9 cellular contexts compared by ENCODE assay signal in genomic region chr19:52200044-52200443, GRCh38. TPM values are rescaled to one million over a fixed set of nuclear protein-coding genes. Genes with fewer than 3 reads are reported as not detected.
DNase-seq lines count a peak whose midpoint lies in the region; ATAC-seq and TF ChIP-seq lines count a peak whose summit lies in the region.
"Had no signal": no experiment of that assay in that cellular context is flagged by ENCODE, and none has a peak within 500 bp of the region (broad histone marks: within the 10 kb centered on the region; RNA-seq: fewer than 3 reads in every experiment).

No MANE protein-coding gene starts in this region.

- TF ChIP-seq EP300 in tibial nerve (IDR thresholded peaks at IDR 0.05), result peak in 1 of 2 donors; percentile 49

- 59 to 64% methylated on average over 7 of the region's 7 CpGs for WGBS in tibial nerve, 2 donors

- ATAC-seq in lower lobe of right lung, result peak; percentile 27 to 69

- intact Hi-C loops in lower lobe of right lung (cut with DNase I), result no loop called here

- H3K9me3 ChIP-seq in lower lobe of right lung (no peaks in the 10 kb centered on the region), tibial nerve (no peaks in the 10 kb centered on the region)

- TF ChIP-seq POLR2A in NB4 (IDR thresholded peaks at IDR 0.05; ENCODE audit: extremely low read depth, insufficient read length) (no peak), tibial nerve (IDR thresholded peaks at IDR 0.05) (no peak)

- TF ChIP-seq CTCF in NB4 (IDR thresholded peaks at IDR 0.05; ENCODE audit: low read depth, low read length) (no peak), lower lobe of right lung (IDR thresholded peaks at IDR 0.05) (no peak), tibial nerve (IDR thresholded peaks at IDR 0.05) (no peak)

- no peaks in the 10 kb centered on the region for H3K27me3 ChIP-seq in lower lobe of right lung (ENCODE audit: low read depth)
- no peaks in the 10 kb centered on the region for H3K27me3 ChIP-seq in tibial nerve

- H3K4me3 ChIP-seq in NB4 (ENCODE audit: low read depth, low read length) (no peak overlapping the region), lower lobe of right lung (no peak overlapping the region), tibial nerve (no peak overlapping the region)

- DNase-seq in NB4 (ENCODE audit: low read depth) (peak; percentile 17), dedifferentiated amniotic fluid mesenchymal stem cell (ENCODE audit: extremely low spot score) (peak; percentile 30), lower lobe of right lung (no peak), tibial nerve (ENCODE audit: low spot score in 2 of 2) (peak in 1 of 2 donors; percentile 57), DMS79 (lab: John Stamatoyannopoulos, UW) (no peak), NCI-H748 treated with DMSO at 0.1 percent for 48 hours (lab: John Stamatoyannopoulos, UW) (no peak)
- no peak for DNase-seq in activated CD4-positive, alpha-beta T cell treated with anti-CD3 and anti-CD28 coated beads for 48 hours
- DNase-seq: activated naive CD4-positive, alpha-beta T cell treated with Interleukin-2 at 50 U/mL for 16 hours; NCI-H2171 treated with DMSO at 0.1 percent for 48 hours had no signal

- H3K27ac ChIP-seq in lower lobe of right lung (no peak overlapping the region), tibial nerve (peak overlapping the region in 3 of 4 donors; percentile 25 to 77 (median 58))

- H3K4me1 ChIP-seq in lower lobe of right lung (peaks cover 10% of the 10 kb centered on the region), tibial nerve (peaks cover 0 to 73% (median 10%) of the 10 kb centered on the region in 4 donors)

- H3K36me3 ChIP-seq in lower lobe of right lung (peaks cover 97% of the 10 kb centered on the region), tibial nerve (peaks cover 2 to 71% (median 7%) of the 10 kb centered on the region in 3 donors)

RNA-seq across cellular contexts. Expression of gene PPP2R1A, which starts 10.2 kb away (rescaled TPM):
- total RNA-seq in lower lobe of right lung (154 TPM), tibial nerve (100 to 1,000 TPM; 145 to 176 (median 166) TPM)

RNA-seq across cellular contexts. Expression of gene ZNF836, which starts 28.6 kb away (rescaled TPM):
- total RNA-seq in lower lobe of right lung (15.9 TPM), tibial nerve (10 to 100 TPM in 2 of 4 donors, 1 to 10 TPM in 2; 7.1 to 17.1 (median 9.8) TPM)

Comparison
In these comparisons a context has a peak if more than half of its experiments do, and no peak if none do; other contexts are left out.
1. DNase-seq: peak in NB4 (single experiment) and dedifferentiated amniotic fluid mesenchymal stem cell (single experiment); none in lower lobe of right lung (single experiment), DMS79 (single experiment), activated CD4-positive, alpha-beta T cell treated with anti-CD3 and anti-CD28 coated beads for 48 hours (single experiment) and NCI-H748 treated with DMSO at 0.1 percent for 48 hours (single experiment).